In genomic region chr12:77438639-77439038, GRCh38 we compare ENCODE assay signal across 31 cellular contexts.
"Had no signal": no experiment of that assay in that cellular context is flagged by ENCODE, and none has a peak within 500 bp of the region (broad histone marks: within the 10 kb centered on the region; RNA-seq: fewer than 3 reads in every experiment).

No MANE protein-coding gene starts in this region.

- ATAC-seq: natural killer cell; psoas muscle; right cardiac atrium; sciatic nerve; stimulated activated memory B cell treated with anti-CD40 and anti-IgM and Interleukin-4, amounts not matched to agents 10 μg/mL and 1 μg/mL and 100 μg/mL, for 72 hours; stimulated activated naive CD8-positive, alpha-beta T cell treated with anti-CD3 and anti-CD28 coated beads, Interleukin-15, amount 100 ng/mL, for 72 hours; stimulated activated naive CD8-positive, alpha-beta T cell treated with anti-CD3 and anti-CD28 coated beads, Interleukin-15, Interleukin-2, amounts not matched to agents 100 U/mL and 50 U/mL, for 24 hours had no signal

- H3K36me3 ChIP-seq: neural progenitor cell, ovary, spleen, suprapubic skin, tibial artery, transverse colon, vagina had no signal

- H3K27me3 Mint-ChIP-seq: progenitor cell of endocrine pancreas; stimulated activated memory B cell treated with anti-CD40 and anti-IgM and Interleukin-4, amounts not matched to agents 10 μg/mL and 1 μg/mL and 100 μg/mL, for 72 hours; stimulated activated naive CD8-positive, alpha-beta T cell treated with anti-CD3 and anti-CD28 coated beads, Interleukin-15, amount 100 ng/mL, for 72 hours had no signal

- H3K9me3 ChIP-seq: ovary, psoas muscle, spleen, suprapubic skin, testis, tibial artery, transverse colon, vagina had no signal

- DNase-seq: natural killer cell; occipital lobe; ovary; posterior cingulate gyrus; psoas muscle; right cardiac atrium; spleen; stimulated activated CD4-positive, alpha-beta T cell treated with anti-CD3 and anti-CD28 coated beads, Interleukin-12 subunit alpha, Interleukin-12 subunit beta, amount 100 ng/mL, for 4 hours; stimulated activated CD4-positive, alpha-beta T cell treated with anti-CD3 and anti-CD28 coated beads, Interleukin-1b, Interleukin-23, amount 100 ng/mL, for 48 hours; stimulated activated CD4-positive, alpha-beta T cell treated with anti-CD3 and anti-CD28 coated beads, Interleukin-4, amount 100 ng/mL, for 1 hour; stimulated activated CD4-positive, alpha-beta T cell treated with anti-CD3 and anti-CD28 coated beads, Interleukin-4, amount 100 ng/mL, for 4 hours; stimulated activated CD8-positive, alpha-beta memory T cell treated with anti-CD3 and anti-CD28 coated beads, Interleukin-4, amount 100 ng/mL, for 48 hours; stimulated activated naive CD4-positive, alpha-beta T cell; stimulated activated naive CD8-positive, alpha-beta T cell treated with anti-CD3 and anti-CD28 coated beads, Interleukin-15, amount 100 ng/mL, for 72 hours; stimulated activated naive CD8-positive, alpha-beta T cell treated with anti-CD3 and anti-CD28 coated beads, Interleukin-15, Interleukin-2, amounts not matched to agents 100 U/mL and 50 U/mL, for 24 hours; substantia nigra; testis; tibial artery; transverse colon had no signal

- H3K4me1 Mint-ChIP-seq: natural killer cell; stimulated activated memory B cell treated with anti-CD40 and anti-IgM and Interleukin-4, amounts not matched to agents 10 μg/mL and 1 μg/mL and 100 μg/mL, for 72 hours; stimulated activated naive CD8-positive, alpha-beta T cell treated with anti-CD3 and anti-CD28 coated beads, Interleukin-15, amount 100 ng/mL, for 72 hours had no signal

- H3K79me2 ChIP-seq: parathyroid adenoma had no signal

- H3K27me3 ChIP-seq: neural progenitor cell, ovary, spleen, suprapubic skin, testis, tibial artery, transverse colon, vagina had no signal

- H3K4me3 Mint-ChIP-seq: natural killer cell; nephron; neural progenitor cell; stimulated activated memory B cell treated with anti-CD40 and anti-IgM and Interleukin-4, amounts not matched to agents 10 μg/mL and 1 μg/mL and 100 μg/mL, for 72 hours; stimulated activated naive CD8-positive, alpha-beta T cell treated with anti-CD3 and anti-CD28 coated beads, Interleukin-15, amount 100 ng/mL, for 72 hours; type B pancreatic cell had no signal

- H3K4me2 ChIP-seq: neural progenitor cell, smooth muscle cell had no signal

- H3K27ac Mint-ChIP-seq: natural killer cell; nephron; neural progenitor cell; progenitor cell of endocrine pancreas; stimulated activated memory B cell treated with anti-CD40 and anti-IgM and Interleukin-4, amounts not matched to agents 10 μg/mL and 1 μg/mL and 100 μg/mL, for 72 hours; type B pancreatic cell had no signal

- H3K4me3 ChIP-seq: neural progenitor cell, ovary, psoas muscle, skin epidermis, smooth muscle cell, spleen, suprapubic skin, testis, tibial artery, transverse colon, vagina had no signal

- H3K9ac ChIP-seq: neural progenitor cell, parathyroid adenoma had no signal

- FAIRE-seq: urothelium cell line had no signal

- H3K9me3 Mint-ChIP-seq: nephron, neural progenitor cell, type B pancreatic cell had no signal

- H3K36me3 Mint-ChIP-seq: natural killer cell; neural progenitor cell; stimulated activated memory B cell treated with anti-CD40 and anti-IgM and Interleukin-4, amounts not matched to agents 10 μg/mL and 1 μg/mL and 100 μg/mL, for 72 hours; type B pancreatic cell had no signal

- H3K27ac ChIP-seq: neural progenitor cell, ovary, parathyroid adenoma, psoas muscle, skin epidermis, spleen, suprapubic skin, testis, tibial artery, transverse colon, vagina had no signal

- H2AFZ ChIP-seq: neural progenitor cell, parathyroid adenoma had no signal

- H3K4me1 ChIP-seq: neural progenitor cell, parathyroid adenoma, psoas muscle, spleen, suprapubic skin, testis, tibial artery, transverse colon, vagina had no signal
